1 cellular context compared by ENCODE assay signal in the genomic region with DNA sequence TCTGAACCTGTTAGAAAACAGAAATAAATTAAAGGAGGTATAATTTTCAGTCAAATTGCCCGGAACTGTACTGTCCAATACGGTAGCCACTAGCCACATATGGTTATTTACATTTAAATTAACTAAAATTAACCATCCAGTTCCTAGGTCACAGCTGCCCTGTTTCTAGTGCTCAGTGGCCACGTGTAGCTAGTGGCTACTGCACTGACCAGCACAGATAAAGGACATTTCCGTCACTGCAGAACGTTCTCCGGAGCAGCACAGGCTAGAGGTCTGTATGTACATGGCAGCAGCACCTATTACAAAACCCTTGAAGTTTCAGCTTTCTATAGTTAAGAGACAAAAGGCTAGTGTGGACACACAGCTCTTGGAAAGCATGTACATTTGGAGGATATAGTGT.
TF ChIP-seq lines count a peak whose summit lies in the region.

No MANE protein-coding gene starts in this region.

TF ChIP-seq in K562, 482 proteins besides CTCF, POLR2A, EP300 and RAD21 (continues in another document):
- TF ChIP-seq TEAD1 (CRISPR knock-in tag; IDR thresholded peaks at IDR 0.05) (no peak), HNRNPL (IDR thresholded peaks at IDR 0.05; ENCODE audit: low read depth, low read length) (no peak), ZNF146 (CRISPR knock-in tag; IDR thresholded peaks at IDR 0.05; ENCODE audit: unreplicated experiment) (no peak), KDM2B (CRISPR knock-in tag; IDR thresholded peaks at IDR 0.05) (no peak), SREBF1 (IDR thresholded peaks at IDR 0.05; ENCODE audit: borderline replicate concordance, low read depth, low read length) (no peak), MCM5 (IDR thresholded peaks at IDR 0.05; ENCODE audit: low read depth) (no peak), ZNF140 (CRISPR knock-in tag; IDR thresholded peaks at IDR 0.05) (no peak), SMARCA4 (IDR thresholded peaks at IDR 0.05) (peak; percentile 10; the same call in 1 of the 2 replicates), RBBP5 (IDR thresholded peaks at IDR 0.05; ENCODE audit: borderline replicate concordance, insufficient read depth, low read length, poor library complexity, severe bottlenecking) (peak; percentile 9), ZNF282 (CRISPR knock-in tag; IDR thresholded peaks at IDR 0.05) (no peak), NRF1 (conservative IDR thresholded peaks at IDR 0.05 in 1 of 2, IDR thresholded peaks at IDR 0.05 in 1 of 2) (peak; percentile 11 to 22; a peak in 1 of 4 replicates), BHLHE40 (IDR thresholded peaks at IDR 0.05; ENCODE audit: low read length) (peak; percentile 57), FOXK2 (conservative IDR thresholded peaks at IDR 0.05 in 1 of 2, IDR thresholded peaks at IDR 0.05 in 1 of 2; ENCODE audit: low read depth in 2 of 2) (peak; percentile 66 to 77; a peak in 3 of 4 replicates), HNRNPUL1 (IDR thresholded peaks at IDR 0.05; ENCODE audit: low read length) (no peak), BCOR (IDR thresholded peaks at IDR 0.05) (no peak), KDM4B (IDR thresholded peaks at IDR 0.05; ENCODE audit: borderline replicate concordance in 2 of 2, low read depth in 1 of 2) (no peak), FOXA3 (CRISPR knock-in tag; conservative IDR thresholded peaks at IDR 0.05 in 1 of 2, IDR thresholded peaks at IDR 0.05 in 1 of 2) (peak in 1 of 2 experiments; percentile 29; a peak in 1 of 4 replicates), POLR2AphosphoS5 (IDR thresholded peaks at IDR 0.05; ENCODE audit: control insufficient read depth, insufficient read depth, low read depth, low read length) (no peak), BMI1 (IDR thresholded peaks at IDR 0.05; ENCODE audit: low read length) (no peak), RHOXF2B (CRISPR knock-in tag; conservative IDR thresholded peaks at IDR 0.05) (no peak), CBFA2T3 (IDR thresholded peaks at IDR 0.05) (peak; percentile 57), CEBPG (CRISPR knock-in tag; IDR thresholded peaks at IDR 0.05) (no peak), CEBPG (tag; conservative IDR thresholded peaks at IDR 0.05 in 1 of 2, IDR thresholded peaks at IDR 0.05 in 1 of 2) (no peak), FOXM1 (IDR thresholded peaks at IDR 0.05; ENCODE audit: low read depth) (no peak), FOXM1 (CRISPR knock-in tag; IDR thresholded peaks at IDR 0.05; ENCODE audit: low read depth) (no peak), ZNF316 (IDR thresholded peaks at IDR 0.05) (no peak)
- TF ChIP-seq, protein P1, sequence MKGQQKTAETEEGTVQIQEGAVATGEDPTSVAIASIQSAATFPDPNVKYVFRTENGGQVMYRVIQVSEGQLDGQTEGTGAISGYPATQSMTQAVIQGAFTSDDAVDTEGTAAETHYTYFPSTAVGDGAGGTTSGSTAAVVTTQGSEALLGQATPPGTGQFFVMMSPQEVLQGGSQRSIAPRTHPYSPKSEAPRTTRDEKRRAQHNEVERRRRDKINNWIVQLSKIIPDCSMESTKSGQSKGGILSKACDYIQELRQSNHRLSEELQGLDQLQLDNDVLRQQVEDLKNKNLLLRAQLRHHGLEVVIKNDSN (CRISPR knock-in tag; IDR thresholded peaks at IDR 0.05): peak; percentile 64
- TF ChIP-seq, protein P2, sequence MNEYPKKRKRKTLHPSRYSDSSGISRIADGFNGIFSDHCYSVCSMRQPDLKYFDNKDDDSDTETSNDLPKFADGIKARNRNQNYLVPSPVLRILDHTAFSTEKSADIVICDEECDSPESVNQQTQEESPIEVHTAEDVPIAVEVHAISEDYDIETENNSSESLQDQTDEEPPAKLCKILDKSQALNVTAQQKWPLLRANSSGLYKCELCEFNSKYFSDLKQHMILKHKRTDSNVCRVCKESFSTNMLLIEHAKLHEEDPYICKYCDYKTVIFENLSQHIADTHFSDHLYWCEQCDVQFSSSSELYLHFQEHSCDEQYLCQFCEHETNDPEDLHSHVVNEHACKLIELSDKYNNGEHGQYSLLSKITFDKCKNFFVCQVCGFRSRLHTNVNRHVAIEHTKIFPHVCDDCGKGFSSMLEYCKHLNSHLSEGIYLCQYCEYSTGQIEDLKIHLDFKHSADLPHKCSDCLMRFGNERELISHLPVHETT (CRISPR knock-in tag; conservative IDR thresholded peaks at IDR 0.05 in 1 of 2, IDR thresholded peaks at IDR 0.05 in 1 of 2): no peak
- TF ChIP-seq, protein P3, sequence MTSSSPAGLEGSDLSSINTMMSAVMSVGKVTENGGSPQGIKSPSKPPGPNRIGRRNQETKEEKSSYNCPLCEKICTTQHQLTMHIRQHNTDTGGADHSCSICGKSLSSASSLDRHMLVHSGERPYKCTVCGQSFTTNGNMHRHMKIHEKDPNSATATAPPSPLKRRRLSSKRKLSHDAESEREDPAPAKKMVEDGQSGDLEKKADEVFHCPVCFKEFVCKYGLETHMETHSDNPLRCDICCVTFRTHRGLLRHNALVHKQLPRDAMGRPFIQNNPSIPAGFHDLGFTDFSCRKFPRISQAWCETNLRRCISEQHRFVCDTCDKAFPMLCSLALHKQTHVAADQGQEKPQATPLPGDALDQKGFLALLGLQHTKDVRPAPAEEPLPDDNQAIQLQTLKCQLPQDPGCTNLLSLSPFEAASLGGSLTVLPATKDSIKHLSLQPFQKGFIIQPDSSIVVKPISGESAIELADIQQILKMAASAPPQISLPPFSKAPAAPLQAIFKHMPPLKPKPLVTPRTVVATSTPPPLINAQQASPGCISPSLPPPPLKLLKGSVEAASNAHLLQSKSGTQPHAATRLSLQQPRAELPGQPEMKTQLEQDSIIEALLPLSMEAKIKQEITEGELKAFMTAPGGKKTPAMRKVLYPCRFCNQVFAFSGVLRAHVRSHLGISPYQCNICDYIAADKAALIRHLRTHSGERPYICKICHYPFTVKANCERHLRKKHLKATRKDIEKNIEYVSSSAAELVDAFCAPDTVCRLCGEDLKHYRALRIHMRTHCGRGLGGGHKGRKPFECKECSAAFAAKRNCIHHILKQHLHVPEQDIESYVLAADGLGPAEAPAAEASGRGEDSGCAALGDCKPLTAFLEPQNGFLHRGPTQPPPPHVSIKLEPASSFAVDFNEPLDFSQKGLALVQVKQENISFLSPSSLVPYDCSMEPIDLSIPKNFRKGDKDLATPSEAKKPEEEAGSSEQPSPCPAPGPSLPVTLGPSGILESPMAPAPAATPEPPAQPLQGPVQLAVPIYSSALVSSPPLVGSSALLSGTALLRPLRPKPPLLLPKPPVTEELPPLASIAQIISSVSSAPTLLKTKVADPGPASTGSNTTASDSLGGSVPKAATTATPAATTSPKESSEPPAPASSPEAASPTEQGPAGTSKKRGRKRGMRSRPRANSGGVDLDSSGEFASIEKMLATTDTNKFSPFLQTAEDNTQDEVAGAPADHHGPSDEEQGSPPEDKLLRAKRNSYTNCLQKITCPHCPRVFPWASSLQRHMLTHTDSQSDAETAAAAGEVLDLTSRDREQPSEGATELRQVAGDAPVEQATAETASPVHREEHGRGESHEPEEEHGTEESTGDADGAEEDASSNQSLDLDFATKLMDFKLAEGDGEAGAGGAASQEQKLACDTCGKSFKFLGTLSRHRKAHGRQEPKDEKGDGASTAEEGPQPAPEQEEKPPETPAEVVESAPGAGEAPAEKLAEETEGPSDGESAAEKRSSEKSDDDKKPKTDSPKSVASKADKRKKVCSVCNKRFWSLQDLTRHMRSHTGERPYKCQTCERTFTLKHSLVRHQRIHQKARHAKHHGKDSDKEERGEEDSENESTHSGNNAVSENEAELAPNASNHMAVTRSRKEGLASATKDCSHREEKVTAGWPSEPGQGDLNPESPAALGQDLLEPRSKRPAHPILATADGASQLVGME (CRISPR knock-in tag; IDR thresholded peaks at IDR 0.05): no peak
- TF ChIP-seq, protein P4, sequence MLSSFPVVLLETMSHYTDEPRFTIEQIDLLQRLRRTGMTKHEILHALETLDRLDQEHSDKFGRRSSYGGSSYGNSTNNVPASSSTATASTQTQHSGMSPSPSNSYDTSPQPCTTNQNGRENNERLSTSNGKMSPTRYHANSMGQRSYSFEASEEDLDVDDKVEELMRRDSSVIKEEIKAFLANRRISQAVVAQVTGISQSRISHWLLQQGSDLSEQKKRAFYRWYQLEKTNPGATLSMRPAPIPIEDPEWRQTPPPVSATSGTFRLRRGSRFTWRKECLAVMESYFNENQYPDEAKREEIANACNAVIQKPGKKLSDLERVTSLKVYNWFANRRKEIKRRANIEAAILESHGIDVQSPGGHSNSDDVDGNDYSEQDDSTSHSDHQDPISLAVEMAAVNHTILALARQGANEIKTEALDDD (IDR thresholded peaks at IDR 0.05): peak; percentile 61; the same call in 1 of the 2 replicates
- TF ChIP-seq, protein P5, sequence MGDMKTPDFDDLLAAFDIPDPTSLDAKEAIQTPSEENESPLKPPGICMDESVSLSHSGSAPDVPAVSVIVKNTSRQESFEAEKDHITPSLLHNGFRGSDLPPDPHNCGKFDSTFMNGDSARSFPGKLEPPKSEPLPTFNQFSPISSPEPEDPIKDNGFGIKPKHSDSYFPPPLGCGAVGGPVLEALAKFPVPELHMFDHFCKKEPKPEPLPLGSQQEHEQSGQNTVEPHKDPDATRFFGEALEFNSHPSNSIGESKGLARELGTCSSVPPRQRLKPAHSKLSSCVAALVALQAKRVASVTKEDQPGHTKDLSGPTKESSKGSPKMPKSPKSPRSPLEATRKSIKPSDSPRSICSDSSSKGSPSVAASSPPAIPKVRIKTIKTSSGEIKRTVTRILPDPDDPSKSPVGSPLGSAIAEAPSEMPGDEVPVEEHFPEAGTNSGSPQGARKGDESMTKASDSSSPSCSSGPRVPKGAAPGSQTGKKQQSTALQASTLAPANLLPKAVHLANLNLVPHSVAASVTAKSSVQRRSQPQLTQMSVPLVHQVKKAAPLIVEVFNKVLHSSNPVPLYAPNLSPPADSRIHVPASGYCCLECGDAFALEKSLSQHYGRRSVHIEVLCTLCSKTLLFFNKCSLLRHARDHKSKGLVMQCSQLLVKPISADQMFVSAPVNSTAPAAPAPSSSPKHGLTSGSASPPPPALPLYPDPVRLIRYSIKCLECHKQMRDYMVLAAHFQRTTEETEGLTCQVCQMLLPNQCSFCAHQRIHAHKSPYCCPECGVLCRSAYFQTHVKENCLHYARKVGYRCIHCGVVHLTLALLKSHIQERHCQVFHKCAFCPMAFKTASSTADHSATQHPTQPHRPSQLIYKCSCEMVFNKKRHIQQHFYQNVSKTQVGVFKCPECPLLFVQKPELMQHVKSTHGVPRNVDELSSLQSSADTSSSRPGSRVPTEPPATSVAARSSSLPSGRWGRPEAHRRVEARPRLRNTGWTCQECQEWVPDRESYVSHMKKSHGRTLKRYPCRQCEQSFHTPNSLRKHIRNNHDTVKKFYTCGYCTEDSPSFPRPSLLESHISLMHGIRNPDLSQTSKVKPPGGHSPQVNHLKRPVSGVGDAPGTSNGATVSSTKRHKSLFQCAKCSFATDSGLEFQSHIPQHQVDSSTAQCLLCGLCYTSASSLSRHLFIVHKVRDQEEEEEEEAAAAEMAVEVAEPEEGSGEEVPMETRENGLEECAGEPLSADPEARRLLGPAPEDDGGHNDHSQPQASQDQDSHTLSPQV (IDR thresholded peaks at IDR 0.05): peak; percentile 51; the same call in 1 of the 2 replicates
- TF ChIP-seq, protein P6, sequence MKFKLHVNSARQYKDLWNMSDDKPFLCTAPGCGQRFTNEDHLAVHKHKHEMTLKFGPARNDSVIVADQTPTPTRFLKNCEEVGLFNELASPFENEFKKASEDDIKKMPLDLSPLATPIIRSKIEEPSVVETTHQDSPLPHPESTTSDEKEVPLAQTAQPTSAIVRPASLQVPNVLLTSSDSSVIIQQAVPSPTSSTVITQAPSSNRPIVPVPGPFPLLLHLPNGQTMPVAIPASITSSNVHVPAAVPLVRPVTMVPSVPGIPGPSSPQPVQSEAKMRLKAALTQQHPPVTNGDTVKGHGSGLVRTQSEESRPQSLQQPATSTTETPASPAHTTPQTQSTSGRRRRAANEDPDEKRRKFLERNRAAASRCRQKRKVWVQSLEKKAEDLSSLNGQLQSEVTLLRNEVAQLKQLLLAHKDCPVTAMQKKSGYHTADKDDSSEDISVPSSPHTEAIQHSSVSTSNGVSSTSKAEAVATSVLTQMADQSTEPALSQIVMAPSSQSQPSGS (CRISPR knock-in tag; IDR thresholded peaks at IDR 0.05): no peak
